13 cellular contexts compared by ENCODE assay signal in genomic region chr17:33871720-33872535, GRCh38.
DNase-seq lines count a peak whose midpoint lies in the region; ATAC-seq and TF ChIP-seq lines count a peak whose summit lies in the region.
"Had no signal": no experiment of that assay in that cellular context is flagged by ENCODE, and none has a peak within 500 bp of the region (broad histone marks: within the 10 kb centered on the region; RNA-seq: fewer than 3 reads in every experiment).

No MANE protein-coding gene starts in this region.

- H3K27ac ChIP-seq in WERI-Rb-1: no peak overlapping the region

- H3K27me3 Mint-ChIP-seq in activated T-helper 17 cell treated with anti-CD3 and anti-CD28 coated beads, Interleukin-2, amount 50 U/mL, for 72 hours: peaks cover 44% of the 10 kb centered on the region

- no peaks in the 10 kb centered on the region for H3K9me3 Mint-ChIP-seq in activated T-helper 17 cell treated with anti-CD3 and anti-CD28 coated beads, Interleukin-2, amount 50 U/mL, for 72 hours

- ATAC-seq in activated T-helper 17 cell treated with anti-CD3 and anti-CD28 coated beads, Interleukin-2, amount 50 U/mL, for 72 hours (replicated peaks): peak; percentile 32
- ATAC-seq in mucosa of descending colon: peak; percentile 62

- DNase-seq in NCI-H82 (lab: John Stamatoyannopoulos, UW) (peak; percentile 8), NCI-H82 treated with DMSO at 0.1 percent for 48 hours (lab: John Stamatoyannopoulos, UW; ENCODE audit: unreplicated experiment) (no peak), MV-4-11 (lab: John Stamatoyannopoulos, UW) (peak; percentile 13), mucosa of descending colon (no peak), GM19238 (ENCODE audit: insufficient read length, low spot score) (no peak), WERI-Rb-1 (no peak), NCI-H2107 treated with DMSO at 0.1 percent for 48 hours (lab: John Stamatoyannopoulos, UW; ENCODE audit: unreplicated experiment) (no peak)
- DNase-seq: activated CD4-positive, CD25-positive, alpha-beta regulatory T cell; activated effector memory CD4-positive, alpha-beta T cell treated with Interleukin-2 at 50 U/mL for 16 hours; cerebellar nuclear complex; foreskin fibroblast; H7 had no signal

- intact Hi-C loops in mucosa of descending colon (cut with DNase I, micrococcal nuclease): no loop called here

- no peaks in the 10 kb centered on the region for H3K4me1 Mint-ChIP-seq in activated T-helper 17 cell treated with anti-CD3 and anti-CD28 coated beads, Interleukin-2, amount 50 U/mL, for 72 hours

- H3K27me3 ChIP-seq in WERI-Rb-1 (ENCODE audit: insufficient read depth, low read depth, severe bottlenecking): peaks cover 2% of the 10 kb centered on the region

- no peak overlapping the region for H3K4me3 Mint-ChIP-seq in activated T-helper 17 cell treated with anti-CD3 and anti-CD28 coated beads, Interleukin-2, amount 50 U/mL, for 72 hours

- H3K9me3 ChIP-seq in mucosa of descending colon (no peaks in the 10 kb centered on the region), WERI-Rb-1 (ENCODE audit: severe bottlenecking) (no peaks in the 10 kb centered on the region)

- H3K4me3 ChIP-seq in mucosa of descending colon: no peak overlapping the region
- no peak overlapping the region for H3K4me3 ChIP-seq in WERI-Rb-1 (ENCODE audit: low read depth, low read length)

- H3K4me1 ChIP-seq in mucosa of descending colon (ENCODE audit: low read depth): no peaks in the 10 kb centered on the region

- no peak overlapping the region for H3K27ac Mint-ChIP-seq in activated T-helper 17 cell treated with anti-CD3 and anti-CD28 coated beads, Interleukin-2, amount 50 U/mL, for 72 hours

- H3K36me3 ChIP-seq in mucosa of descending colon (ENCODE audit: low read depth) (no peaks in the 10 kb centered on the region), WERI-Rb-1 (no peaks in the 10 kb centered on the region)

- H3K36me3 Mint-ChIP-seq in activated T-helper 17 cell treated with anti-CD3 and anti-CD28 coated beads, Interleukin-2, amount 50 U/mL, for 72 hours (ENCODE audit: low read depth): no peaks in the 10 kb centered on the region

- TF ChIP-seq CTCF in mucosa of descending colon (IDR thresholded peaks at IDR 0.05): no peak
- TF ChIP-seq CTCF in WERI-Rb-1 (IDR thresholded peaks at IDR 0.05; ENCODE audit: low read depth, low read length): no peak

Comparison
In these comparisons a context has a peak if more than half of its experiments do, and no peak if none do; other contexts are left out.
1. DNase-seq: peak in NCI-H82 (single experiment) and MV-4-11 (single experiment); none in NCI-H82 treated with DMSO at 0.1 percent for 48 hours (single experiment), mucosa of descending colon (0 of 3), GM19238 (single experiment), WERI-Rb-1 (single experiment) and NCI-H2107 treated with DMSO at 0.1 percent for 48 hours (single experiment).